ENCODE assay signal across 22 cellular contexts in genomic region chr14:64830961-64831360, GRCh38. TPM values are rescaled to one million over a fixed set of nuclear protein-coding genes. Genes with fewer than 3 reads are reported as not detected.
"Had no signal": no experiment of that assay in that cellular context is flagged by ENCODE, and none has a peak within 500 bp of the region (broad histone marks: within the 10 kb centered on the region; RNA-seq: fewer than 3 reads in every experiment).

No MANE protein-coding gene starts in this region.

- ATAC-seq: activated naive CD4-positive, alpha-beta T cell treated with anti-CD3 and anti-CD28 coated beads, Interleukin-2, amount 50 U/mL, for 72 hours; activated T-cell treated with anti-CD3 and anti-CD28 coated beads, Interleukin-2, amount 50 U/mL, for 72 hours; foreskin keratinocyte had no signal

- H3K36me3 Mint-ChIP-seq: activated naive CD4-positive, alpha-beta T cell treated with anti-CD3 and anti-CD28 coated beads, Interleukin-2, amount 50 U/mL, for 72 hours; mesothelial cell of epicardium; naive B cell had no signal

- DNase-seq: activated CD4-positive, alpha-beta T cell treated with anti-CD3 and anti-CD28 coated beads for 4 hours; activated CD4-positive, alpha-beta T cell treated with anti-CD3 and anti-CD28 coated beads, Interleukin-2, amount 50 U/mL, for 4 hours; activated naive CD4-positive, alpha-beta T cell; activated T-cell treated with anti-CD3 and anti-CD28 coated beads for 4 hours; activated T-cell treated with anti-CD3 and anti-CD28 coated beads, Interleukin-2, amount 50 U/mL, for 72 hours; foreskin keratinocyte; heart right ventricle; naive B cell; nephron progenitor cell; sigmoid colon; stimulated activated CD4-positive, alpha-beta T cell treated with anti-CD3 and anti-CD28 coated beads, Interleukin-15, amount 100 ng/mL, for 24 hours; stimulated activated naive CD4-positive, alpha-beta T cell treated with Interleukin-2 at 50 U/mL for 16 hours; transverse colon had no signal

- H3K4me1 Mint-ChIP-seq: central memory CD8-positive, alpha-beta T cell; naive B cell had no signal

- H3K27ac Mint-ChIP-seq: activated naive CD4-positive, alpha-beta T cell treated with anti-CD3 and anti-CD28 coated beads, Interleukin-2, amount 50 U/mL, for 72 hours; activated T-cell treated with anti-CD3 and anti-CD28 coated beads, Interleukin-2, amount 50 U/mL, for 72 hours; dendritic cell treated with granulocyte-macrophage colony-stimulating factor and Interleukin-4, amounts not matched to agents 40 ng/mL and 50 ng/mL, for 4 days; mesothelial cell of epicardium; naive B cell; nephron progenitor cell; progenitor cell of endocrine pancreas had no signal

- H3K36me3 ChIP-seq: esophagus muscularis mucosa, heart right ventricle, neutrophil, sigmoid colon, transverse colon had no signal

- H3K9me3 ChIP-seq: esophagus muscularis mucosa, heart right ventricle, neutrophil, sigmoid colon, transverse colon had no signal

- H3K27ac ChIP-seq: esophagus muscularis mucosa, foreskin keratinocyte, heart right ventricle, neutrophil, sigmoid colon, transverse colon had no signal

- H3K9me3 Mint-ChIP-seq: activated naive CD4-positive, alpha-beta T cell treated with anti-CD3 and anti-CD28 coated beads, Interleukin-2, amount 50 U/mL, for 72 hours; activated T-cell treated with anti-CD3 and anti-CD28 coated beads, Interleukin-2, amount 50 U/mL, for 72 hours; central memory CD8-positive, alpha-beta T cell; dendritic cell treated with granulocyte-macrophage colony-stimulating factor and Interleukin-4, amounts not matched to agents 40 ng/mL and 50 ng/mL, for 4 days; mesothelial cell of epicardium; naive B cell; nephron progenitor cell had no signal

- H3K4me3 Mint-ChIP-seq: activated T-cell treated with anti-CD3 and anti-CD28 coated beads, Interleukin-2, amount 50 U/mL, for 72 hours; central memory CD8-positive, alpha-beta T cell; dendritic cell treated with granulocyte-macrophage colony-stimulating factor and Interleukin-4, amounts not matched to agents 40 ng/mL and 50 ng/mL, for 4 days; mesothelial cell of epicardium; naive B cell; nephron progenitor cell had no signal

- H3K27me3 Mint-ChIP-seq: central memory CD8-positive, alpha-beta T cell; dendritic cell treated with granulocyte-macrophage colony-stimulating factor and Interleukin-4, amounts not matched to agents 40 ng/mL and 50 ng/mL, for 4 days had no signal

- H3K4me1 ChIP-seq: foreskin keratinocyte, sigmoid colon, transverse colon had no signal

- H3K27me3 ChIP-seq: esophagus muscularis mucosa, heart right ventricle, sigmoid colon, transverse colon had no signal

- H3K4me3 ChIP-seq: esophagus muscularis mucosa, heart right ventricle, sigmoid colon, smooth muscle cell, transverse colon had no signal

- H3K4me2 ChIP-seq: smooth muscle cell had no signal

RNA-seq across cellular contexts. Expression of gene SPTB, which starts 48.7 kb away (rescaled TPM):
- total RNA-seq: bronchial epithelial cell had no signal
